16 cellular contexts compared by ENCODE assay signal in the genomic region with DNA sequence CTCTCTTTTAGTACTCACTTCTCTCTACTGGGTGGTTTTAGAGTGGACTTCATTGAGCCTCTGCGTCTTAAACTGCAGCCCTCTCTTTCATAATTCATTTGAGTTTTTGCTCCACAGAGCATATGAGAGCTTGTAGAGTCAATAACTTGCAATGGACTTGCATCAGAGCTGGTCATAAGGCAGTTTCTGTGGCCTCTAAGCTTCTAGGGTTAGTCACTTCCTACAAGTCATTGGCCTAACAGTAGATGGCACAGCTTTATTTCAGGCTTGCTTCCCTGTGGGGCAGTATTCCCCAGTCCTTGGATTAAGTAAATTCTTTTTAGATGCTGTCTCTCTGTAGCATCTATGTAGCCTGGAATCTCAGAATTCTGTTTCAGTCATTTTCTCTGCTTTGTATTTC.
DNase-seq lines count a peak whose midpoint lies in the region; ATAC-seq, FAIRE-seq and TF ChIP-seq lines count a peak whose summit lies in the region.
"Had no signal": no experiment of that assay in that cellular context is flagged by ENCODE, and none has a peak within 500 bp of the region (broad histone marks: within the 10 kb centered on the region; RNA-seq: fewer than 3 reads in every experiment).

No MANE protein-coding gene starts in this region.

- WGBS in A549 (ENCODE audit: missing lambda C conversion rate) = 50% methylated on average over 1 of the region's 1 CpG

- H3K4me1 ChIP-seq in A549 = peaks cover 5% of the 10 kb centered on the region; the same call in 1 of the 3 replicates
- no peaks in the 10 kb centered on the region for H3K4me1 ChIP-seq in RWPE2 (ENCODE audit: insufficient read depth, poor library complexity, severe bottlenecking)
- H3K4me1 ChIP-seq: BLaER1 had no signal

- TF ChIP-seq RAD21 in A549 (conservative IDR thresholded peaks at IDR 0.05 in 1 of 2, IDR thresholded peaks at IDR 0.05 in 1 of 2) = no peak

- no peak; the same call in 2 of the 3 replicates for TF ChIP-seq CTCF in A549 (IDR thresholded peaks at IDR 0.05)
- TF ChIP-seq CTCF in RWPE2 (IDR thresholded peaks at IDR 0.05; ENCODE audit: poor library complexity, severe bottlenecking) = no peak
- TF ChIP-seq CTCF in fibroblast of villous mesenchyme (IDR thresholded peaks at IDR 0.05; ENCODE audit: insufficient read depth, low read depth, low read length) = no peak

- H3K27ac ChIP-seq in A549 = no peak overlapping the region
- no peak overlapping the region for H3K27ac ChIP-seq in RWPE2 (ENCODE audit: poor library complexity, severe bottlenecking)
- H3K27ac ChIP-seq: BLaER1 had no signal

- DNase-seq in A549 (ENCODE audit: low read depth in 1 of 2, low spot score in 1 of 2) (peak in 1 of 2 experiments; percentile 45), HCEC 1CT (peak; percentile 91), RWPE2 (ENCODE audit: low spot score) (no peak), fibroblast of villous mesenchyme (ENCODE audit: low read depth) (peak; percentile 1), pons (ENCODE audit: low spot score) (no peak), amygdala (lab: John Stamatoyannopoulos, UW) (no peak), NCI-H510A treated with DMSO at 0.1 percent for 48 hours (lab: John Stamatoyannopoulos, UW) (no peak), head of caudate nucleus (no peak)
- DNase-seq: activated CD8-positive, alpha-beta memory T cell treated with anti-CD3 and anti-CD28 coated beads, Interleukin-2, amount 10 ng/mL, durations not matched to agents 7 days and 5 days; effector CD4-positive, alpha-beta T cell; kidney; NCI-H524 treated with DMSO at 0.1 percent for 48 hours; stimulated activated CD4-positive, alpha-beta T cell treated with anti-CD3 and anti-CD28 coated beads, Interleukin-2, amount 100 ng/mL, for 48 hours; stimulated activated naive CD8-positive, alpha-beta T cell treated with anti-CD3 and anti-CD28 coated beads, Interleukin-15, Interleukin-2, amounts not matched to agents 100 U/mL and 50 U/mL, for 24 hours had no signal

- H3K36me3 ChIP-seq in RWPE2 (ENCODE audit: low read depth) = no peaks in the 10 kb centered on the region
- H3K36me3 ChIP-seq: BLaER1, HAP-1 had no signal

- no peak overlapping the region for H3K4me2 ChIP-seq in A549
- H3K4me2 ChIP-seq: BLaER1 had no signal

- ATAC-seq in A549 = peak; percentile 63 to 82
- ATAC-seq in RWPE2 (ENCODE audit: low read depth) = peak; percentile 81
- ATAC-seq: activated CD8-positive, alpha-beta memory T cell treated with anti-CD3 and anti-CD28 coated beads, Interleukin-2, amount 10 ng/mL, durations not matched to agents 7 days and 5 days; stimulated activated naive CD8-positive, alpha-beta T cell treated with anti-CD3 and anti-CD28 coated beads, Interleukin-15, Interleukin-2, amounts not matched to agents 100 U/mL and 50 U/mL, for 24 hours had no signal

- CTCF ChIA-PET in A549 (lab: Yijun Ruan, JAX) = interaction anchor here (1.0 kb wide), 1 partner anchor 21 kb away, joined by 4 read pairs; no protein-coding TSS in a partner anchor

- TF ChIP-seq EP300 in A549 (IDR thresholded peaks at IDR 0.05) = no peak

- no peak for TF ChIP-seq POLR2A in A549 (IDR thresholded peaks at IDR 0.05; ENCODE audit: low read length)

- intact Hi-C loops in head of caudate nucleus (cut with DNase I) = no loop called here

- H3K9me3 ChIP-seq in A549 (no peaks in the 10 kb centered on the region), RWPE2 (ENCODE audit: severe bottlenecking) (peaks cover 1% of the 10 kb centered on the region)
- H3K9me3 ChIP-seq: BLaER1, HAP-1 had no signal

- H3K4me3 ChIP-seq in A549 = no peak overlapping the region
- no peak overlapping the region for H3K4me3 ChIP-seq in RWPE2 (ENCODE audit: severe bottlenecking)
- no peak overlapping the region for H3K4me3 ChIP-seq in fibroblast of villous mesenchyme (ENCODE audit: low read depth, low read length)
- H3K4me3 ChIP-seq: BLaER1, HAP-1 had no signal

- POLR2A ChIA-PET in A549 (lab: Yijun Ruan, JAX) = no interaction called here

- no peak for FAIRE-seq in A549 (lab: Jason Lieb, UNC)

- H3K27me3 ChIP-seq in RWPE2 (ENCODE audit: insufficient read depth, poor library complexity, severe bottlenecking) = no peaks in the 10 kb centered on the region
- H3K27me3 ChIP-seq: BLaER1 had no signal

TF ChIP-seq in A549, 52 proteins besides CTCF, POLR2A, EP300 and RAD21:
- TF ChIP-seq CHD4 (IDR thresholded peaks at IDR 0.05; ENCODE audit: borderline replicate concordance) (no peak), FOXS1 (CRISPR knock-in tag; IDR thresholded peaks at IDR 0.05) (no peak), ZFP36 (IDR thresholded peaks at IDR 0.05; ENCODE audit: borderline replicate concordance, partially characterized antibody) (no peak), RCOR1 (IDR thresholded peaks at IDR 0.05; ENCODE audit: low read depth, low read length) (no peak), SMC3 (IDR thresholded peaks at IDR 0.05) (0 out of 3 replicates have a peak, but pooled peaks have one; percentile 10)

Comparison
In these comparisons a context has a peak if more than half of its experiments do, and no peak if none do; other contexts are left out.
1. DNase-seq: peak in HCEC 1CT (single experiment) and fibroblast of villous mesenchyme (single experiment); none in RWPE2 (single experiment), pons (single experiment), amygdala (0 of 56), NCI-H510A treated with DMSO at 0.1 percent for 48 hours (single experiment) and head of caudate nucleus (0 of 42).